8 cellular contexts compared by ENCODE assay signal in genomic region chr18:54828986-54829385, GRCh38. TPM values are rescaled to one million over a fixed set of nuclear protein-coding genes. Genes with fewer than 3 reads are reported as not detected.
A peak's percentile ranks its signal among the peaks of the same experiment; 100 is the strongest.
DNase-seq lines count a peak whose midpoint lies in the region; TF ChIP-seq lines count a peak whose summit lies in the region.

No MANE protein-coding gene starts in this region.

- H3K4me3 Mint-ChIP-seq in dendritic cell treated with granulocyte-macrophage colony-stimulating factor and Interleukin-4, amounts not matched to agents 40 ng/mL and 50 ng/mL, for 4 days, result peak overlapping the region; percentile 63

- DNase-seq in A673 (ENCODE audit: low spot score) (no peak), LNCaP clone FGC (ENCODE audit: low read depth) (no peak), NCI-H524 treated with DMSO at 0.1 percent for 48 hours (lab: John Stamatoyannopoulos, UW) (no peak), NCI-H526 (lab: John Stamatoyannopoulos, UW) (no peak), GM19238 (ENCODE audit: insufficient read length, low spot score) (no peak), NCI-H2081 treated with DMSO at 0.1 percent for 48 hours (lab: John Stamatoyannopoulos, UW) (no peak)

- H3K4me1 Mint-ChIP-seq in dendritic cell treated with granulocyte-macrophage colony-stimulating factor and Interleukin-4, amounts not matched to agents 40 ng/mL and 50 ng/mL, for 4 days (ENCODE audit: low read depth), result peaks cover 16% of the 10 kb centered on the region

- intact Hi-C loops in A673 (cut with micrococcal nuclease; ENCODE audit: unreplicated experiment), result no loop called here
- intact Hi-C loops in dendritic cell treated with granulocyte-macrophage colony-stimulating factor and Interleukin-4, amounts not matched to agents 40 ng/mL and 50 ng/mL, for 4 days (cut with micrococcal nuclease), result no loop called here

- H3K27ac Mint-ChIP-seq in dendritic cell treated with granulocyte-macrophage colony-stimulating factor and Interleukin-4, amounts not matched to agents 40 ng/mL and 50 ng/mL, for 4 days, result no peak overlapping the region

- no peak for TF ChIP-seq CTCF in A673 (conservative IDR thresholded peaks at IDR 0.05; ENCODE audit: low read depth, low read length)
- no peak for TF ChIP-seq CTCF in LNCaP clone FGC (IDR thresholded peaks at IDR 0.05; ENCODE audit: control insufficient read depth, extremely low read depth, insufficient read depth)

- CTCF ChIA-PET in A673 (lab: Charles Lee), result no interaction called here

- POLR2A ChIA-PET in A673 (lab: Charles Lee; ENCODE audit: low non-redundant PET), result no interaction called here

- H3K36me3 Mint-ChIP-seq in dendritic cell treated with granulocyte-macrophage colony-stimulating factor and Interleukin-4, amounts not matched to agents 40 ng/mL and 50 ng/mL, for 4 days (ENCODE audit: low read depth), result no peaks in the 10 kb centered on the region

- H3K9me3 ChIP-seq in A673 (ENCODE audit: low read depth, low read length, poor library complexity, severe bottlenecking), result no peaks in the 10 kb centered on the region
- peaks cover 4% of the 10 kb centered on the region for H3K9me3 ChIP-seq in muscle layer of colon (ENCODE audit: low read length)

- no TSS peak for BruUV-seq in A673 (replicated peaks; lab: Mats Ljungman, UMichigan)

- peaks cover 11% of the 10 kb centered on the region for H3K9me3 Mint-ChIP-seq in dendritic cell treated with granulocyte-macrophage colony-stimulating factor and Interleukin-4, amounts not matched to agents 40 ng/mL and 50 ng/mL, for 4 days

- H3K4me3 ChIP-seq in A673 (ENCODE audit: low read depth, low read length, poor library complexity, severe bottlenecking) (peak overlapping the region; percentile 41), LNCaP clone FGC (ENCODE audit: low read depth, low read length) (peak overlapping the region; percentile 61), muscle layer of colon (ENCODE audit: low read depth in 1 of 2, low read length in 2 of 2) (peak overlapping the region; percentile 49 to 60)

- H3K27me3 Mint-ChIP-seq in dendritic cell treated with granulocyte-macrophage colony-stimulating factor and Interleukin-4, amounts not matched to agents 40 ng/mL and 50 ng/mL, for 4 days, result peaks cover 15% of the 10 kb centered on the region

- H3K4me1 ChIP-seq in A673 (ENCODE audit: insufficient read depth, low read length, poor library complexity, severe bottlenecking) (no peaks in the 10 kb centered on the region), muscle layer of colon (ENCODE audit: insufficient read depth, low read length) (no peaks in the 10 kb centered on the region)

- peaks cover 5% of the 10 kb centered on the region for H3K27me3 ChIP-seq in A673 (replicated peaks; ENCODE audit: insufficient read depth, low read depth, low read length, poor library complexity)
- no peaks in the 10 kb centered on the region for H3K27me3 ChIP-seq in muscle layer of colon (ENCODE audit: control insufficient read depth in 1 of 2, insufficient read depth in 2 of 2, low read length in 2 of 2)

- H3K9ac ChIP-seq in muscle layer of colon (ENCODE audit: low read length), result no peak overlapping the region

- H3K36me3 ChIP-seq in A673 (ENCODE audit: insufficient read depth, low read length, poor library complexity, severe bottlenecking) (no peaks in the 10 kb centered on the region), muscle layer of colon (ENCODE audit: insufficient read depth, low read length) (no peaks in the 10 kb centered on the region)

- H3K27ac ChIP-seq in A673 (ENCODE audit: low read depth, low read length, poor library complexity, severe bottlenecking) (no peak overlapping the region), muscle layer of colon (ENCODE audit: low read depth, low read length) (no peak overlapping the region)

RNA-seq across cellular contexts. Expression of gene RAB27B, which starts 0.7 kb away (rescaled TPM):
- total RNA-seq in A673 (2021), result 0.04 TPM in 1 of 2 replicates, not detected in the other
